In genomic region chr18:4720498-4720897, GRCh38 we compare ENCODE assay signal across 24 cellular contexts.
DNase-seq lines count a peak whose midpoint lies in the region; FAIRE-seq and TF ChIP-seq lines count a peak whose summit lies in the region.
"Had no signal": no experiment of that assay in that cellular context is flagged by ENCODE, and none has a peak within 500 bp of the region (broad histone marks: within the 10 kb centered on the region; RNA-seq: fewer than 3 reads in every experiment).

No MANE protein-coding gene starts in this region.

- dilution Hi-C loops in mammary epithelial cell (cut with HindIII; ENCODE audit: low sequenced_read_pairs), result no loop called here

- H3K27me3 Mint-ChIP-seq in endodermal cell (ENCODE audit: insufficient read depth), result no peaks in the 10 kb centered on the region
- H3K27me3 Mint-ChIP-seq in neural crest cell (ENCODE audit: low read depth), result no peaks in the 10 kb centered on the region
- H3K27me3 Mint-ChIP-seq in Calu3 (ENCODE audit: unreplicated experiment), result no peaks in the 10 kb centered on the region
- H3K27me3 Mint-ChIP-seq: CD8-positive, alpha-beta memory T cell had no signal

- H3K9me3 Mint-ChIP-seq in endodermal cell (no peaks in the 10 kb centered on the region), neural crest cell (no peaks in the 10 kb centered on the region), Calu3 (ENCODE audit: low read depth, unreplicated experiment) (peaks cover 8% of the 10 kb centered on the region)

- H3K79me2 ChIP-seq in mammary epithelial cell (ENCODE audit: insufficient read depth, low read length), result no peaks in the 10 kb centered on the region

- no peak for TF ChIP-seq CTCF in mammary epithelial cell (conservative IDR thresholded peaks at IDR 0.05 in 1 of 2, IDR thresholded peaks at IDR 0.05 in 1 of 2; ENCODE audit: extremely low read depth in 1 of 2, insufficient read depth in 1 of 2, low read depth in 1 of 2, low read length in 2 of 2)
- TF ChIP-seq CTCF in breast epithelium (IDR thresholded peaks at IDR 0.05), result no peak
- TF ChIP-seq CTCF in endodermal cell (conservative IDR thresholded peaks at IDR 0.05), result no peak
- TF ChIP-seq CTCF in neural crest cell (conservative IDR thresholded peaks at IDR 0.05), result no peak
- TF ChIP-seq CTCF in kidney (IDR thresholded peaks at IDR 0.05; ENCODE audit: borderline replicate concordance, extremely low read depth, insufficient read depth), result no peak
- no peak for TF ChIP-seq CTCF in Calu3 (IDR thresholded peaks at IDR 0.05; ENCODE audit: unreplicated experiment)

- in situ Hi-C loops in mammary epithelial cell (cut with MboI; ENCODE audit: low sequenced_read_pairs in 2 of 2), result no loop called here

- H3K4me1 ChIP-seq in mammary epithelial cell (ENCODE audit: insufficient read depth, low read length), result no peaks in the 10 kb centered on the region
- H3K4me1 ChIP-seq in breast epithelium, result no peaks in the 10 kb centered on the region
- H3K4me1 ChIP-seq in endodermal cell (ENCODE audit: control insufficient read depth, insufficient read depth, low read length), result peaks cover 2% of the 10 kb centered on the region
- H3K4me1 ChIP-seq in kidney (ENCODE audit: control insufficient read depth in 1 of 2, insufficient read depth in 1 of 2, low read depth in 1 of 2, low read length in 2 of 2), result no peaks in the 10 kb centered on the region
- H3K4me1 ChIP-seq: BE2C, SJSA1 had no signal

- no peak overlapping the region for H3K4me3 ChIP-seq in mammary epithelial cell (replicated peaks in 1 of 3; ENCODE audit: insufficient read depth in 1 of 3, low read depth in 2 of 3, low read length in 3 of 3)
- H3K4me3 ChIP-seq in breast epithelium, result no peak overlapping the region
- no peak overlapping the region for H3K4me3 ChIP-seq in endodermal cell (ENCODE audit: low read length)
- H3K4me3 ChIP-seq in kidney (ENCODE audit: low read length in 2 of 2), result no peak overlapping the region
- H3K4me3 ChIP-seq: PC-9, SJSA1 had no signal

- no peaks in the 10 kb centered on the region for H3K36me3 ChIP-seq in mammary epithelial cell (ENCODE audit: insufficient read depth, low read length)
- no peaks in the 10 kb centered on the region for H3K36me3 ChIP-seq in breast epithelium
- no peaks in the 10 kb centered on the region for H3K36me3 ChIP-seq in endodermal cell (ENCODE audit: control insufficient read depth, insufficient read depth, low read length)
- no peaks in the 10 kb centered on the region for H3K36me3 ChIP-seq in kidney (ENCODE audit: control insufficient read depth in 1 of 2, insufficient read depth in 2 of 2, low read length in 2 of 2)
- H3K36me3 ChIP-seq: BE2C, SJSA1 had no signal

- no peaks in the 10 kb centered on the region for H4K20me1 ChIP-seq in mammary epithelial cell (ENCODE audit: insufficient read depth, low read length)

- H3K27me3 ChIP-seq in mammary epithelial cell (ENCODE audit: insufficient read depth, low read length) (no peaks in the 10 kb centered on the region), breast epithelium (no peaks in the 10 kb centered on the region), endodermal cell (ENCODE audit: control insufficient read depth, insufficient read depth, low read length, poor library complexity, severe bottlenecking) (no peaks in the 10 kb centered on the region)
- H3K27me3 ChIP-seq: BE2C, SJSA1 had no signal

- H3K27ac ChIP-seq in mammary epithelial cell (ENCODE audit: insufficient read depth, low read depth, low read length) (no peak overlapping the region), breast epithelium (no peak overlapping the region), endodermal cell (ENCODE audit: low read depth, low read length) (peak overlapping the region; percentile 21), kidney (ENCODE audit: low read depth in 2 of 2, low read length in 2 of 2) (no peak overlapping the region)
- H3K27ac ChIP-seq: 22Rv1, PC-9, SJSA1 had no signal

- H3K4me2 ChIP-seq in mammary epithelial cell (ENCODE audit: insufficient read depth, low read depth, low read length), result no peak overlapping the region
- H3K4me2 ChIP-seq: PC-9 had no signal

- H3K9ac ChIP-seq in mammary epithelial cell (ENCODE audit: insufficient read depth, low read length) (no peak overlapping the region), endodermal cell (ENCODE audit: extremely low read depth, low read length, poor library complexity, severe bottlenecking) (no peak overlapping the region), kidney (ENCODE audit: low read length in 2 of 2) (no peak overlapping the region)

- BruUV-seq in mammary epithelial cell (replicated peaks; lab: Mats Ljungman, UMichigan) (no TSS peak), Calu3 (replicated peaks; lab: Mats Ljungman, UMichigan) (no TSS peak)

- no peaks in the 10 kb centered on the region for H3K9me3 ChIP-seq in mammary epithelial cell (replicated peaks; ENCODE audit: insufficient read depth, low read length)
- H3K9me3 ChIP-seq in breast epithelium, result no peaks in the 10 kb centered on the region
- H3K9me3 ChIP-seq in endodermal cell (ENCODE audit: control insufficient read depth, low read length), result no peaks in the 10 kb centered on the region
- no peaks in the 10 kb centered on the region for H3K9me3 ChIP-seq in kidney (ENCODE audit: control insufficient read depth in 1 of 2, low read length in 2 of 2)
- H3K9me3 ChIP-seq: BE2C, SJSA1 had no signal

- CTCF ChIA-PET in mammary epithelial cell (lab: Charles Lee; ENCODE audit: low non-redundant PET), result no interaction called here
- CTCF ChIA-PET in Calu3 (lab: Charles Lee), result no interaction called here

- no peak for DNase-seq in mammary epithelial cell
- no peak for DNase-seq in breast epithelium (ENCODE audit: low spot score in 2 of 2)
- peak; percentile 58 for DNase-seq in endodermal cell
- DNase-seq in neural crest cell (ENCODE audit: low read depth, low spot score), result no peak
- DNase-seq in kidney, result no peak
- no peak for DNase-seq in Calu3
- no peak for DNase-seq in middle frontal gyrus (ENCODE audit: extremely low spot score, low spot score)
- no peak for DNase-seq in NCI-H1048 (lab: John Stamatoyannopoulos, UW)
- DNase-seq: BE2C; CD8-positive, alpha-beta memory T cell; IMR-90; KG1; MM.1S; NCI-H1092 treated with DMSO at 0.1 percent for 48 hours; NCI-H1436; NCI-H187; NCI-H2081 treated with DMSO at 0.1 percent for 48 hours; NCI-H524; NCI-H774; PC-9 had no signal

- WGBS in mammary epithelial cell (ENCODE audit: low coverage, missing lambda C conversion rate), result 70% methylated on average over 2 of the region's 2 CpGs
- WGBS in endodermal cell (ENCODE audit: insufficient coverage in 1 of 2, insufficient read length in 1 of 2), 2 experiments, result 49 to 80% methylated on average over 2 of the region's 2 CpGs

- intact Hi-C loops in mammary epithelial cell (cut with micrococcal nuclease) (no loop called here), breast epithelium (cut with DNase I; ENCODE audit: low total_unique reads) (no loop called here), kidney (cut with DNase I) (no loop called here), Calu3 (cut with micrococcal nuclease; ENCODE audit: unreplicated experiment) (no loop called here)

- no peak for FAIRE-seq in kidney (lab: Jason Lieb, UNC)
- FAIRE-seq: GM18507 had no signal

- TF ChIP-seq POLR2A in breast epithelium (IDR thresholded peaks at IDR 0.05), result no peak

- H3K4me3 Mint-ChIP-seq in endodermal cell (no peak overlapping the region), neural crest cell (peak overlapping the region; percentile 1), Calu3 (ENCODE audit: low read depth, unreplicated experiment) (no peak overlapping the region)
- H3K4me3 Mint-ChIP-seq: CD14-positive monocyte; CD8-positive, alpha-beta memory T cell had no signal

- H3K4me1 Mint-ChIP-seq in endodermal cell, result peaks cover 3% of the 10 kb centered on the region
- peaks cover 11% of the 10 kb centered on the region for H3K4me1 Mint-ChIP-seq in neural crest cell
- H3K4me1 Mint-ChIP-seq in Calu3 (ENCODE audit: low read depth, unreplicated experiment), result no peaks in the 10 kb centered on the region
- H3K4me1 Mint-ChIP-seq: CD14-positive monocyte; CD8-positive, alpha-beta memory T cell had no signal

- H2AFZ ChIP-seq in mammary epithelial cell (ENCODE audit: low read depth, low read length), result peak overlapping the region; percentile 17
- H2AFZ ChIP-seq: PC-9 had no signal

- H3K27ac Mint-ChIP-seq in endodermal cell, result no peak overlapping the region
- H3K27ac Mint-ChIP-seq in neural crest cell (ENCODE audit: unreplicated experiment), result no peak overlapping the region
- no peak overlapping the region for H3K27ac Mint-ChIP-seq in Calu3 (ENCODE audit: unreplicated experiment)
- H3K27ac Mint-ChIP-seq: CD14-positive monocyte; CD8-positive, alpha-beta memory T cell had no signal

- no peaks in the 10 kb centered on the region for H3K36me3 Mint-ChIP-seq in endodermal cell (ENCODE audit: low read depth)
- H3K36me3 Mint-ChIP-seq in neural crest cell (ENCODE audit: low read depth), result no peaks in the 10 kb centered on the region
- H3K36me3 Mint-ChIP-seq in Calu3 (ENCODE audit: insufficient read depth, unreplicated experiment), result no peaks in the 10 kb centered on the region
- H3K36me3 Mint-ChIP-seq: CD14-positive monocyte; CD8-positive, alpha-beta memory T cell had no signal
